In genomic region chr7:38630720-38631673, GRCh38 we compare ENCODE assay signal across 9 cellular contexts. TPM values are rescaled to one million over a fixed set of nuclear protein-coding genes. Genes with fewer than 3 reads are reported as not detected.
DNase-seq lines count a peak whose midpoint lies in the region; ATAC-seq lines count a peak whose summit lies in the region.
"Had no signal": no experiment of that assay in that cellular context is flagged by ENCODE, and none has a peak within 500 bp of the region (broad histone marks: within the 10 kb centered on the region; RNA-seq: fewer than 3 reads in every experiment).

AMPH (minus strand) TSS chr7:38631373; CDS start chr7:38631351, 22 bp downstream.

- POLR2A ChIA-PET in activated CD4-positive, alpha-beta T cell treated with anti-CD3 and anti-CD28 coated beads for 36 hours (lab: Charles Lee) = interaction anchor here (0.6 kb wide), 1 partner anchor 248 kb away, joined by 3 read pairs; no protein-coding TSS in a partner anchor

- no peak within 1 kb of the TSS for H3K27ac ChIP-seq in SJCRH30
- H3K27ac ChIP-seq: BLaER1 treated with 17β-estradiol and CSF1 and Interleukin-3, amounts not matched to agents 10 nM and 100 nM had no signal

- intact Hi-C loops in activated CD4-positive, alpha-beta T cell treated with anti-CD3 and anti-CD28 coated beads for 36 hours (cut with DNase I, micrococcal nuclease) = no loop called here
- intact Hi-C loops in dendritic cell treated with granulocyte-macrophage colony-stimulating factor and Interleukin-4, amounts not matched to agents 40 ng/mL and 50 ng/mL, for 4 days (cut with micrococcal nuclease) = no loop called here

- no peak within 1 kb of the TSS for H3K27ac Mint-ChIP-seq in activated CD4-positive, alpha-beta T cell treated with anti-CD3 and anti-CD28 coated beads for 36 hours
- no peak within 1 kb of the TSS for H3K27ac Mint-ChIP-seq in dendritic cell treated with granulocyte-macrophage colony-stimulating factor and Interleukin-4, amounts not matched to agents 40 ng/mL and 50 ng/mL, for 4 days

- peaks cover 45% of the 10 kb centered on the region for H3K27me3 Mint-ChIP-seq in activated CD4-positive, alpha-beta T cell treated with anti-CD3 and anti-CD28 coated beads for 36 hours
- H3K27me3 Mint-ChIP-seq in dendritic cell treated with granulocyte-macrophage colony-stimulating factor and Interleukin-4, amounts not matched to agents 40 ng/mL and 50 ng/mL, for 4 days = peaks cover 57% of the 10 kb centered on the region

- peaks cover 9% of the 10 kb centered on the region for H3K4me1 Mint-ChIP-seq in activated CD4-positive, alpha-beta T cell treated with anti-CD3 and anti-CD28 coated beads for 36 hours
- H3K4me1 Mint-ChIP-seq in dendritic cell treated with granulocyte-macrophage colony-stimulating factor and Interleukin-4, amounts not matched to agents 40 ng/mL and 50 ng/mL, for 4 days (ENCODE audit: low read depth) = peaks cover 7% of the 10 kb centered on the region

- CTCF ChIA-PET in activated CD4-positive, alpha-beta T cell treated with anti-CD3 and anti-CD28 coated beads for 36 hours (lab: Charles Lee) = interaction anchor here (0.7 to 2.2 kb wide), 5 partner anchors 18 to 232 kb away, joined by 3 to 11 read pairs (median 3); no protein-coding TSS in a partner anchor

- peak within 1 kb of the TSS; percentile 28 for H3K4me3 ChIP-seq in SJCRH30
- H3K4me3 ChIP-seq: BLaER1 treated with 17β-estradiol and CSF1 and Interleukin-3, amounts not matched to agents 10 nM and 100 nM had no signal

- H3K27me3 ChIP-seq in SJCRH30 = peaks cover 6% of the 10 kb centered on the region
- H3K27me3 ChIP-seq: BLaER1 treated with 17β-estradiol and CSF1 and Interleukin-3, amounts not matched to agents 10 nM and 100 nM had no signal

- H3K9me3 Mint-ChIP-seq in activated CD4-positive, alpha-beta T cell treated with anti-CD3 and anti-CD28 coated beads for 36 hours (ENCODE audit: low read depth) = no peaks in the 10 kb centered on the region
- H3K9me3 Mint-ChIP-seq in dendritic cell treated with granulocyte-macrophage colony-stimulating factor and Interleukin-4, amounts not matched to agents 40 ng/mL and 50 ng/mL, for 4 days = no peaks in the 10 kb centered on the region

- no peaks in the 10 kb centered on the region for H3K9me3 ChIP-seq in SJCRH30 (replicated peaks)

- DNase-seq in activated CD4-positive, alpha-beta T cell treated with anti-CD3 and anti-CD28 coated beads for 36 hours = peak; percentile 57
- no peak for DNase-seq in activated CD4-positive, alpha-beta T cell treated with anti-CD3 and anti-CD28 coated beads for 1 hour
- DNase-seq in SJCRH30 (no peak), left lobe of liver (ENCODE audit: low spot score) (no peak)
- peak; percentile 20 for DNase-seq in stimulated activated CD4-positive, alpha-beta T cell treated with anti-CD3 and anti-CD28 coated beads, Interleukin-1b, Interleukin-23, amount 100 ng/mL, for 48 hours
- no peak for DNase-seq in stimulated activated naive CD4-positive, alpha-beta T cell treated with Interleukin-2 at 50 U/mL for 16 hours (lab: John Stamatoyannopoulos, UW)

- H3K4me3 Mint-ChIP-seq in activated CD4-positive, alpha-beta T cell treated with anti-CD3 and anti-CD28 coated beads for 36 hours = peak within 1 kb of the TSS; percentile 59
- H3K4me3 Mint-ChIP-seq in dendritic cell treated with granulocyte-macrophage colony-stimulating factor and Interleukin-4, amounts not matched to agents 40 ng/mL and 50 ng/mL, for 4 days = peak within 1 kb of the TSS; percentile 67

- no peaks in the 10 kb centered on the region for H3K36me3 Mint-ChIP-seq in activated CD4-positive, alpha-beta T cell treated with anti-CD3 and anti-CD28 coated beads for 36 hours (ENCODE audit: low read depth)
- H3K36me3 Mint-ChIP-seq in dendritic cell treated with granulocyte-macrophage colony-stimulating factor and Interleukin-4, amounts not matched to agents 40 ng/mL and 50 ng/mL, for 4 days (ENCODE audit: low read depth) = no peaks in the 10 kb centered on the region

- peak; percentile 69 for ATAC-seq in activated CD4-positive, alpha-beta T cell treated with anti-CD3 and anti-CD28 coated beads for 36 hours
- peak; percentile 62 for ATAC-seq in left lobe of liver
- ATAC-seq in HG02973 (IDR thresholded peaks at IDR 0.05; ENCODE audit: unreplicated experiment) = no peak

- H3K4me1 ChIP-seq in SJCRH30 = no peaks in the 10 kb centered on the region
- H3K4me1 ChIP-seq: BLaER1 treated with 17β-estradiol and CSF1 and Interleukin-3, amounts not matched to agents 10 nM and 100 nM had no signal

- no peaks in the 10 kb centered on the region for H3K36me3 ChIP-seq in SJCRH30
- H3K36me3 ChIP-seq: BLaER1 treated with 17β-estradiol and CSF1 and Interleukin-3, amounts not matched to agents 10 nM and 100 nM had no signal

RNA-seq across cellular contexts. Expression of gene AMPH, which starts in this region (rescaled TPM):
- total RNA-seq in activated CD4-positive, alpha-beta T cell treated with anti-CD3 and anti-CD28 coated beads for 36 hours = under 1 TPM in 1 of 2 experiments, not detected in 1; 0.07 TPM
- 0.03 TPM in 1 of 2 replicates, not detected in the other for total RNA-seq in SJCRH30 (2014; rRNA removed; shearing (Covaris generic))
- total RNA-seq in left lobe of liver = 1.1 TPM

Comparison
In these comparisons a context has a peak if more than half of its experiments do, and no peak if none do; other contexts are left out.
1. Peak in DNase-seq and ATAC-seq in activated CD4-positive, alpha-beta T cell treated with anti-CD3 and anti-CD28 coated beads for 36 hours; RNA of the gene not detected or under 1 TPM.